Comparison of ENCODE assay signal across 18 cellular contexts in genomic region chr2:54901224-54901986, GRCh38.
DNase-seq lines count a peak whose midpoint lies in the region; ATAC-seq, FAIRE-seq and TF ChIP-seq lines count a peak whose summit lies in the region.
"Had no signal": no experiment of that assay in that cellular context is flagged by ENCODE, and none has a peak within 500 bp of the region (broad histone marks: within the 10 kb centered on the region; RNA-seq: fewer than 3 reads in every experiment).

No MANE protein-coding gene starts in this region.

- no peak overlapping the region for H3K4me2 ChIP-seq in keratinocyte (ENCODE audit: control insufficient read depth, extremely low read depth, insufficient read depth, low read depth, low read length)
- H3K4me2 ChIP-seq: A549 had no signal

- no peak for DNase-seq in keratinocyte (ENCODE audit: low read depth, low spot score)
- DNase-seq in right lobe of liver, result peak; percentile 28 to 68 (median 60)
- peak; percentile 30 to 70 for DNase-seq in gastrocnemius medialis
- DNase-seq in NCI-H2081 (lab: John Stamatoyannopoulos, UW), result no peak
- no peak for DNase-seq in activated naive CD4-positive, alpha-beta T cell treated with anti-CD3 and anti-CD28 coated beads, Interleukin-2, amount 10 ng/mL, durations not matched to agents 7 days and 5 days
- DNase-seq: BE2C; CD4-positive, alpha-beta memory T cell; COR-L47; DMS153; DMS79 treated with DMSO at 0.1 percent for 48 hours; EL; GDM1; GOT3; H9 had no signal

- H3K36me3 ChIP-seq in keratinocyte (ENCODE audit: control insufficient read depth in 2 of 2, extremely low read depth in 1 of 2, insufficient read depth in 2 of 2, low read length in 2 of 2) (no peaks in the 10 kb centered on the region), right lobe of liver (no peaks in the 10 kb centered on the region), gastrocnemius medialis (no peaks in the 10 kb centered on the region)

- H3K4me1 Mint-ChIP-seq in activated naive CD4-positive, alpha-beta T cell treated with anti-CD3 and anti-CD28 coated beads, Interleukin-2, amount 10 ng/mL, durations not matched to agents 7 days and 5 days, result peaks cover 28% of the 10 kb centered on the region
- H3K4me1 Mint-ChIP-seq: H9 had no signal

- WGBS in right lobe of liver (ENCODE audit: insufficient coverage, low coverage, low lambda C conversion rate, missing lambda C conversion rate), result 32% methylated on average over 7 of the region's 9 CpGs

- no peak for TF ChIP-seq POLR2A in right lobe of liver (IDR thresholded peaks at IDR 0.05)
- no peak for TF ChIP-seq POLR2A in gastrocnemius medialis (IDR thresholded peaks at IDR 0.05)

- ATAC-seq in right lobe of liver (peak; percentile 36 to 70 (median 44)), gastrocnemius medialis (peak; percentile 28 to 51), HG03108 (IDR thresholded peaks at IDR 0.05; ENCODE audit: unreplicated experiment) (no peak)
- ATAC-seq: A549 had no signal

- no peak for FAIRE-seq in keratinocyte (lab: Jason Lieb, UNC)
- FAIRE-seq: A549, D721Med, GM19239 had no signal

- H3K9me1 ChIP-seq in keratinocyte (ENCODE audit: control insufficient read depth, extremely low read depth, insufficient read depth, low read length), result no peaks in the 10 kb centered on the region

- dilution Hi-C loops in keratinocyte (cut with MboI; ENCODE audit: extremely low pct_ligation_motif_present, low sequenced_read_pairs), result no loop called here

- H3K4me3 ChIP-seq in keratinocyte (ENCODE audit: control insufficient read depth in 2 of 3, extremely low read depth in 1 of 3, insufficient read depth in 2 of 3, low read depth in 1 of 3, low read length in 3 of 3) (no peak overlapping the region), right lobe of liver (no peak overlapping the region), gastrocnemius medialis (no peak overlapping the region)
- H3K4me3 ChIP-seq: A549 had no signal

- peak overlapping the region; percentile 0 for H2AFZ ChIP-seq in keratinocyte (ENCODE audit: control insufficient read depth, low read length)

- intact Hi-C loops in right lobe of liver (cut with DNase I), result loop anchor here in 1 of 2 donors (10.0 kb wide), 1 partner anchor 113 kb away; no protein-coding TSS in a partner anchor
- intact Hi-C loops in gastrocnemius medialis (cut with DNase I; ENCODE audit: low total_unique reads), result loop anchor here (1.0 to 10.0 kb wide), 2 partner anchors 112 to 143 kb away; no protein-coding TSS in a partner anchor

- H3K27me3 Mint-ChIP-seq in activated naive CD4-positive, alpha-beta T cell treated with anti-CD3 and anti-CD28 coated beads, Interleukin-2, amount 10 ng/mL, durations not matched to agents 7 days and 5 days, result peaks cover 6% of the 10 kb centered on the region
- H3K27me3 Mint-ChIP-seq: CD4-positive, alpha-beta memory T cell had no signal

- TF ChIP-seq CTCF in keratinocyte (optimal IDR thresholded peaks at IDR 0.05 in 1 of 3, IDR thresholded peaks at IDR 0.05 in 1 of 3, conservative IDR thresholded peaks at IDR 0.05 in 1 of 3; ENCODE audit: extremely low read depth in 1 of 3, insufficient read depth in 2 of 3, low read length in 3 of 3) (no peak), right lobe of liver (IDR thresholded peaks at IDR 0.05) (no peak), gastrocnemius medialis (IDR thresholded peaks at IDR 0.05 in 4 of 5, conservative IDR thresholded peaks at IDR 0.05 in 1 of 5) (no peak)

- no peaks in the 10 kb centered on the region for H3K79me2 ChIP-seq in keratinocyte (ENCODE audit: control insufficient read depth, insufficient read depth, low read length)

- H3K27me3 ChIP-seq in keratinocyte (ENCODE audit: control insufficient read depth, extremely low read depth, insufficient read depth, low read length) (no peaks in the 10 kb centered on the region), right lobe of liver (no peaks in the 10 kb centered on the region), gastrocnemius medialis (no peaks in the 10 kb centered on the region)
- H3K27me3 ChIP-seq: BE2C had no signal

- no peaks in the 10 kb centered on the region for H3K9me3 ChIP-seq in keratinocyte (ENCODE audit: control insufficient read depth, low read depth, low read length)
- no peaks in the 10 kb centered on the region for H3K9me3 ChIP-seq in right lobe of liver
- H3K9me3 ChIP-seq in gastrocnemius medialis, result no peaks in the 10 kb centered on the region
- H3K9me3 ChIP-seq: A549, BE2C had no signal

- peaks cover 29% of the 10 kb centered on the region for H3K4me1 ChIP-seq in keratinocyte (ENCODE audit: control insufficient read depth, extremely low read depth, insufficient read depth, low read length)
- H3K4me1 ChIP-seq in right lobe of liver, result peaks cover 0 to 31% (median 12%) of the 10 kb centered on the region in 4 donors
- H3K4me1 ChIP-seq in gastrocnemius medialis, result peaks cover 30 to 33% of the 10 kb centered on the region in 2 donors

- CTCF ChIA-PET in activated naive CD4-positive, alpha-beta T cell treated with anti-CD3 and anti-CD28 coated beads, Interleukin-2, amount 10 ng/mL, durations not matched to agents 7 days and 5 days (lab: Charles Lee), result interaction anchor here (2.9 kb wide), 1 partner anchor 273 kb away, joined by 23 read pairs; no protein-coding TSS in a partner anchor

- no peak overlapping the region for H3K27ac ChIP-seq in keratinocyte (ENCODE audit: control insufficient read depth, insufficient read depth, low read length)
- peak overlapping the region in 2 of 3 donors; percentile 62 for H3K27ac ChIP-seq in right lobe of liver
- peak overlapping the region; percentile 51 to 72 (median 70) for H3K27ac ChIP-seq in gastrocnemius medialis

- H3K9me3 Mint-ChIP-seq in activated naive CD4-positive, alpha-beta T cell treated with anti-CD3 and anti-CD28 coated beads, Interleukin-2, amount 10 ng/mL, durations not matched to agents 7 days and 5 days, result no peaks in the 10 kb centered on the region
- H3K9me3 Mint-ChIP-seq: CD4-positive, alpha-beta memory T cell; H9 had no signal

- no peaks in the 10 kb centered on the region for H4K20me1 ChIP-seq in keratinocyte (ENCODE audit: control insufficient read depth, extremely low read depth, insufficient read depth, low read length)

- H3K9ac ChIP-seq in keratinocyte (ENCODE audit: control insufficient read depth, extremely low read depth, insufficient read depth, low read length), result no peak overlapping the region

- no peaks in the 10 kb centered on the region for H3K36me3 Mint-ChIP-seq in activated naive CD4-positive, alpha-beta T cell treated with anti-CD3 and anti-CD28 coated beads, Interleukin-2, amount 10 ng/mL, durations not matched to agents 7 days and 5 days
- H3K36me3 Mint-ChIP-seq: CD4-positive, alpha-beta memory T cell had no signal

- no peak overlapping the region for H3K4me3 Mint-ChIP-seq in activated naive CD4-positive, alpha-beta T cell treated with anti-CD3 and anti-CD28 coated beads, Interleukin-2, amount 10 ng/mL, durations not matched to agents 7 days and 5 days
- H3K4me3 Mint-ChIP-seq: CD4-positive, alpha-beta memory T cell; H9 had no signal

- no peak overlapping the region for H3K27ac Mint-ChIP-seq in activated naive CD4-positive, alpha-beta T cell treated with anti-CD3 and anti-CD28 coated beads, Interleukin-2, amount 10 ng/mL, durations not matched to agents 7 days and 5 days
- H3K27ac Mint-ChIP-seq: CD4-positive, alpha-beta memory T cell; H9 had no signal

- in situ Hi-C loops in gastrocnemius medialis (cut with MboI; ENCODE audit: low sequenced_read_pairs in 4 of 4), result loop anchor here in 3 of 4 donors (10.0 to 25.0 kb wide), 4 partner anchors 103 to 286 kb away; no protein-coding TSS in a partner anchor

Comparison
In these comparisons a context has a peak if more than half of its experiments do, and no peak if none do; other contexts are left out.
1. DNase-seq: peak in right lobe of liver (3 of 3) and gastrocnemius medialis (2 of 2); none in keratinocyte (single experiment), NCI-H2081 (0 of 2) and activated naive CD4-positive, alpha-beta T cell treated with anti-CD3 and anti-CD28 coated beads, Interleukin-2, amount 10 ng/mL, durations not matched to agents 7 days and 5 days (single experiment).